Comparison of ENCODE assay signal across 22 cellular contexts in the genomic region with DNA sequence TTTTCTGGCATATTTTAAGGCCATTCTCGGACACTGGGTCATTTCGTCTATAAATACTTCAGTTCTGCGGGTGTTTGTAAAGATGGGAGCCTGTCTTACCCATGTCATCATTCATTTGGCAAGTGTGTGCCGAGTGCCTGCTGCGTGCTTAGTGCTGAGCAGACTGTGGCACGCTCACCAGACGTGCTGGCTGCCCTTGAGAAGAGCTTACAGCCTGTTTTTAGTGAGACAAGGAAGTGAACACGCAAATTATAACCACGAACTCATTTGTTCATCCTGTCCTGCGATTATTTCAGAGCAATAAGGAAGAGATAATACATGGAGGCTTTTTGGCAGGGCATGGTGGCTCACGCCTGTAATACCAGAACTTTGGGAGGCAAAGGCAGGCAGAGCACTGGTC. TPM values are rescaled to one million over a fixed set of nuclear protein-coding genes. Genes with fewer than 3 reads are reported as not detected.
DNase-seq lines count a peak whose midpoint lies in the region; ATAC-seq and TF ChIP-seq lines count a peak whose summit lies in the region.
"Had no signal": no experiment of that assay in that cellular context is flagged by ENCODE, and none has a peak within 500 bp of the region (broad histone marks: within the 10 kb centered on the region; RNA-seq: fewer than 3 reads in every experiment).

No MANE protein-coding gene starts in this region.

- DNase-seq in GM23248 (peak; percentile 43), UCSD-AML1 (lab: John Stamatoyannopoulos, UW; ENCODE audit: unreplicated experiment) (peak; percentile 24), germinal center (ENCODE audit: low spot score) (peak; percentile 24), stomach (no peak), NCI-H748 (lab: John Stamatoyannopoulos, UW; ENCODE audit: unreplicated experiment) (no peak), right cardiac atrium (no peak), glutamatergic neuron (no peak)
- DNase-seq: activated CD4-positive, alpha-beta T cell treated with anti-CD3 and anti-CD28 coated beads for 4 hours; CD4-positive, alpha-beta T cell; foreskin melanocyte; NCI-H1092; NCI-H2029; NCI-H345; nucleus accumbens; OCI-M1 had no signal

- H4K20me1 ChIP-seq in GM23248 (ENCODE audit: insufficient read depth) = no peaks in the 10 kb centered on the region

- H3K4me2 ChIP-seq in GM23248 (ENCODE audit: unreplicated experiment) = no peak overlapping the region
- H3K4me2 ChIP-seq: KMS-11 had no signal

- TF ChIP-seq POLR2A in stomach (IDR thresholded peaks at IDR 0.05) = no peak

- H3K27me3 ChIP-seq in GM23248 (replicated peaks; ENCODE audit: insufficient read depth) (no peaks in the 10 kb centered on the region), stomach (no peaks in the 10 kb centered on the region), right cardiac atrium (ENCODE audit: control insufficient read depth, insufficient read depth) (no peaks in the 10 kb centered on the region)
- H3K27me3 ChIP-seq: ascending aorta had no signal

- no peak overlapping the region for H3K4me3 ChIP-seq in GM23248
- H3K4me3 ChIP-seq in stomach = no peak overlapping the region
- no peak overlapping the region for H3K4me3 ChIP-seq in right cardiac atrium (ENCODE audit: low read length)
- H3K4me3 ChIP-seq: ascending aorta, lung had no signal

- H3K4me1 ChIP-seq in GM23248 (ENCODE audit: insufficient read depth) (no peaks in the 10 kb centered on the region), stomach (peaks cover 0 to 10% (median 0%) of the 10 kb centered on the region in 4 donors), right cardiac atrium (ENCODE audit: control insufficient read depth, insufficient read depth, low read length) (peaks cover 5% of the 10 kb centered on the region)
- H3K4me1 ChIP-seq: ascending aorta had no signal

- intact Hi-C loops in stomach (cut with DNase I; ENCODE audit: low total_unique reads) (no loop called here), right cardiac atrium (cut with DNase I) (loop anchor here in 1 of 4 donors (10.0 kb wide), 1 partner anchor 65 kb away; no protein-coding TSS in a partner anchor)

- no peaks in the 10 kb centered on the region for H3F3A ChIP-seq in GM23248 (ENCODE audit: insufficient read depth)

- peaks cover 4% of the 10 kb centered on the region for H3K27me3 Mint-ChIP-seq in glutamatergic neuron (ENCODE audit: unreplicated experiment)
- H3K27me3 Mint-ChIP-seq: activated naive CD4-positive, alpha-beta T cell treated with anti-CD3 and anti-CD28 coated beads, Interleukin-2, amount 50 U/mL, for 24 hours; CD4-positive, alpha-beta T cell; central memory CD8-positive, alpha-beta T cell had no signal

- H3K36me3 Mint-ChIP-seq in glutamatergic neuron (ENCODE audit: unreplicated experiment) = peaks cover 7% of the 10 kb centered on the region

- no peaks in the 10 kb centered on the region for H3K9me3 Mint-ChIP-seq in glutamatergic neuron (ENCODE audit: unreplicated experiment)
- H3K9me3 Mint-ChIP-seq: activated naive CD4-positive, alpha-beta T cell treated with anti-CD3 and anti-CD28 coated beads, Interleukin-2, amount 50 U/mL, for 24 hours; CD4-positive, alpha-beta T cell; central memory CD8-positive, alpha-beta T cell had no signal

- WGBS in GM23248 (ENCODE audit: low coverage in 1 of 2, low lambda C conversion rate in 2 of 2, missing lambda C conversion rate in 2 of 2), 2 experiments = 58 to 63% methylated on average over 11 of the region's 11 CpGs
- WGBS in stomach, 5 donors = 71 to 89% (median 79%) methylated on average over 11 of the region's 11 CpGs
- WGBS in right cardiac atrium = 80% methylated on average over 11 of the region's 11 CpGs

- no peak for ATAC-seq in right cardiac atrium
- ATAC-seq: Right ventricle myocardium inferior had no signal

- H3K27ac ChIP-seq in GM23248 (no peak overlapping the region), stomach (peak overlapping the region in 3 of 5 donors; percentile 45 to 88 (median 55)), right cardiac atrium (ENCODE audit: low read length) (no peak overlapping the region)
- H3K27ac ChIP-seq: ascending aorta, epithelial cell of prostate, KMS-11 had no signal

- H2AFZ ChIP-seq in GM23248 = no peak overlapping the region; the same call in 1 of the 2 replicates

- no peak overlapping the region for H3K4me3 Mint-ChIP-seq in glutamatergic neuron (ENCODE audit: unreplicated experiment)
- H3K4me3 Mint-ChIP-seq: activated naive CD4-positive, alpha-beta T cell treated with anti-CD3 and anti-CD28 coated beads, Interleukin-2, amount 50 U/mL, for 24 hours; CD4-positive, alpha-beta T cell; central memory CD8-positive, alpha-beta T cell had no signal

- no peaks in the 10 kb centered on the region for H3K9me3 ChIP-seq in GM23248 (ENCODE audit: low read depth)
- H3K9me3 ChIP-seq in stomach = no peaks in the 10 kb centered on the region
- no peaks in the 10 kb centered on the region for H3K9me3 ChIP-seq in right cardiac atrium (ENCODE audit: control insufficient read depth, low read length)
- H3K9me3 ChIP-seq: ascending aorta had no signal

- no peak overlapping the region for H3K27ac Mint-ChIP-seq in glutamatergic neuron (ENCODE audit: unreplicated experiment)
- H3K27ac Mint-ChIP-seq: activated naive CD4-positive, alpha-beta T cell treated with anti-CD3 and anti-CD28 coated beads, Interleukin-2, amount 50 U/mL, for 24 hours; CD4-positive, alpha-beta T cell had no signal

- TF ChIP-seq CTCF in stomach (IDR thresholded peaks at IDR 0.05) (no peak), glutamatergic neuron (IDR thresholded peaks at IDR 0.05; ENCODE audit: partially characterized antibody, unreplicated experiment) (no peak)

- no peaks in the 10 kb centered on the region for H3K9me2 ChIP-seq in GM23248 (ENCODE audit: insufficient read depth)

- H3K36me3 ChIP-seq in GM23248 (ENCODE audit: low read depth) = peaks cover 3% of the 10 kb centered on the region
- peaks cover 24 to 78% (median 71%) of the 10 kb centered on the region in 4 donors for H3K36me3 ChIP-seq in stomach

- peaks cover 2% of the 10 kb centered on the region for H3K4me1 Mint-ChIP-seq in glutamatergic neuron (ENCODE audit: low read depth, unreplicated experiment)
- H3K4me1 Mint-ChIP-seq: activated naive CD4-positive, alpha-beta T cell treated with anti-CD3 and anti-CD28 coated beads, Interleukin-2, amount 50 U/mL, for 24 hours; central memory CD8-positive, alpha-beta T cell had no signal

- peak overlapping the region; percentile 7; the same call in 1 of the 2 replicates for H3K9ac ChIP-seq in GM23248
- H3K9ac ChIP-seq: KMS-11 had no signal

- in situ Hi-C loops in GM23248 (cut with MboI) = no loop called here

- TF ChIP-seq EP300 in stomach (IDR thresholded peaks at IDR 0.05) = no peak

- H3K79me2 ChIP-seq in GM23248 (ENCODE audit: insufficient read depth) = no peaks in the 10 kb centered on the region

RNA-seq across cellular contexts. Expression of a gene that starts 10.3 kb away (rescaled TPM):
- total RNA-seq in GM23248 (2014; rRNA removed; shearing (Covaris generic)) = 4.9 and 5.6 TPM in 2 replicates
- polyA plus RNA-seq in GM23248 (2016; fragmentation: Nextera tagmentation; extraction: Ambion mirVana) (3.0 TPM in 2 replicates), stomach (1 to 10 TPM; 5.5 to 6.9 (median 5.7) TPM), right cardiac atrium (5.9 TPM)
- total RNA-seq in stomach (100 to 1,000 TPM in 1 of 5 donors, 10 to 100 TPM in 4; 12.7 to 116 (median 41.4) TPM), right cardiac atrium (10 to 100 TPM in 3 of 4 donors, 1 to 10 TPM in 1; 8.8 to 18.0 (median 13.1) TPM), glutamatergic neuron (ENCODE audit: unreplicated experiment) (4.2 TPM)

Comparison
In these comparisons a context has a peak if more than half of its experiments do, and no peak if none do; other contexts are left out.
1. DNase-seq: peak in GM23248 (single experiment), UCSD-AML1 (single experiment) and germinal center (single experiment); none in stomach (single experiment), NCI-H748 (single experiment), right cardiac atrium (0 of 3) and glutamatergic neuron (single experiment).
2. H3K27ac ChIP-seq: peak in stomach (3 of 5); none in GM23248 (single experiment) and right cardiac atrium (single experiment).